Comparison of ENCODE assay signal across 8 cellular contexts in genomic region chr1:168137515-168137821, GRCh38. TPM values are rescaled to one million over a fixed set of nuclear protein-coding genes. Genes with fewer than 3 reads are reported as not detected.
DNase-seq lines count a peak whose midpoint lies in the region; TF ChIP-seq lines count a peak whose summit lies in the region.

No MANE protein-coding gene starts in this region.

- H3K4me1 ChIP-seq in BLaER1 treated with 17β-estradiol and CSF1 and Interleukin-3, amounts not matched to agents 10 nM and 100 nM: peaks cover 0 to 14% (median 10%) of the 10 kb centered on the region in 10 experiments; a peak in 14 of 20 replicates
- H3K4me1 ChIP-seq in neural progenitor cell: peaks cover 38% of the 10 kb centered on the region

- H3K4me3 ChIP-seq in BLaER1 treated with 17β-estradiol and CSF1 and Interleukin-3, amounts not matched to agents 10 nM and 100 nM: peak overlapping the region; percentile 34 to 80 (median 76); a peak in 17 of 20 replicates
- H3K4me3 ChIP-seq in epithelial cell of proximal tubule (ENCODE audit: low read depth, low read length) (peak overlapping the region; percentile 68), neural progenitor cell (peak overlapping the region; percentile 81)

- peaks cover 39% of the 10 kb centered on the region for H3K79me2 ChIP-seq in neural progenitor cell (ENCODE audit: low read depth)

- no peaks in the 10 kb centered on the region for H3K9me3 Mint-ChIP-seq in neural progenitor cell

- H3K36me3 ChIP-seq in BLaER1 treated with 17β-estradiol and CSF1 and Interleukin-3, amounts not matched to agents 10 nM and 100 nM: no peaks in the 10 kb centered on the region
- no peaks in the 10 kb centered on the region for H3K36me3 ChIP-seq in neural progenitor cell

- H3K27ac Mint-ChIP-seq in neural progenitor cell: peak overlapping the region; percentile 90

- H3K9me3 ChIP-seq in BLaER1 treated with 17β-estradiol and CSF1 and Interleukin-3, amounts not matched to agents 10 nM and 100 nM (replicated peaks in 1 of 11): no peaks in the 10 kb centered on the region
- no peaks in the 10 kb centered on the region for H3K9me3 ChIP-seq in neural progenitor cell (ENCODE audit: low read depth)

- peaks cover 46 to 65% (median 56%) of the 10 kb centered on the region in 11 experiments for H3K27me3 ChIP-seq in BLaER1 treated with 17β-estradiol and CSF1 and Interleukin-3, amounts not matched to agents 10 nM and 100 nM
- H3K27me3 ChIP-seq in neural progenitor cell: no peaks in the 10 kb centered on the region

- CTCF ChIA-PET in RWPE1 (lab: Yijun Ruan, JAX): interaction anchor here (0.5 to 0.8 kb wide), 2 partner anchors 45 to 116 kb away, joined by 8 to 9 read pairs; no protein-coding TSS in a partner anchor

- H3K4me1 Mint-ChIP-seq in neural progenitor cell: peaks cover 36% of the 10 kb centered on the region

- peaks cover 0 to 15% (median 0%) of the 10 kb centered on the region in 11 experiments; a peak in 5 of 22 replicates for H4K20me1 ChIP-seq in BLaER1 treated with 17β-estradiol and CSF1 and Interleukin-3, amounts not matched to agents 10 nM and 100 nM
- H4K20me1 ChIP-seq in neural progenitor cell (ENCODE audit: low read depth): peaks cover 25% of the 10 kb centered on the region

- POLR2A ChIA-PET in RWPE1 (lab: Yijun Ruan, JAX; ENCODE audit: low non-redundant PET): no interaction called here

- peaks cover 5% of the 10 kb centered on the region for H3K27me3 Mint-ChIP-seq in neural progenitor cell (ENCODE audit: insufficient read depth, low read depth)

- DNase-seq in RWPE1 (ENCODE audit: low spot score): no peak
- DNase-seq in epithelial cell of proximal tubule (ENCODE audit: low read depth): no peak
- no peak for DNase-seq in neural progenitor cell (ENCODE audit: low spot score)
- no peak for DNase-seq in GF-D8 (lab: John Stamatoyannopoulos, UW)
- no peak for DNase-seq in inferior parietal cortex (ENCODE audit: extremely low spot score)
- DNase-seq in HK-2 (ENCODE audit: unreplicated experiment): no peak
- DNase-seq in NCI-H146 treated with DMSO at 0.1 percent for 48 hours (lab: John Stamatoyannopoulos, UW; ENCODE audit: unreplicated experiment): no peak

- H3K9ac ChIP-seq in BLaER1 treated with 17β-estradiol and CSF1 and Interleukin-3, amounts not matched to agents 10 nM and 100 nM: peak overlapping the region in 6 of 11 experiments; percentile 15 to 50 (median 32); a peak in 3 of 22 replicates
- peak overlapping the region; percentile 59 for H3K9ac ChIP-seq in neural progenitor cell

- peaks cover 31% of the 10 kb centered on the region for H3F3A ChIP-seq in neural progenitor cell (ENCODE audit: low read depth)

- no peak overlapping the region for H3K27ac ChIP-seq in BLaER1 treated with 17β-estradiol and CSF1 and Interleukin-3, amounts not matched to agents 10 nM and 100 nM
- H3K27ac ChIP-seq in RWPE1: peak overlapping the region; percentile 88
- H3K27ac ChIP-seq in neural progenitor cell: peak overlapping the region; percentile 76

- H2AFZ ChIP-seq in neural progenitor cell (replicated peaks): peak overlapping the region; percentile 99

- TF ChIP-seq CTCF in RWPE1 (conservative IDR thresholded peaks at IDR 0.05; ENCODE audit: low read depth) (no peak), epithelial cell of proximal tubule (conservative IDR thresholded peaks at IDR 0.05; ENCODE audit: low read depth, low read length) (no peak), neural progenitor cell (IDR thresholded peaks at IDR 0.05) (no peak)

- H3K36me3 Mint-ChIP-seq in neural progenitor cell: peaks cover 10% of the 10 kb centered on the region

- H3K4me3 Mint-ChIP-seq in neural progenitor cell: peak overlapping the region; percentile 93

- H3K4me2 ChIP-seq in BLaER1 treated with 17β-estradiol and CSF1 and Interleukin-3, amounts not matched to agents 10 nM and 100 nM: peak overlapping the region; percentile 70 to 100 (median 90)
- H3K4me2 ChIP-seq in neural progenitor cell: peak overlapping the region; percentile 96

RNA-seq across cellular contexts. Expression of gene GPR161, which starts 0.7 kb away (rescaled TPM):
- total RNA-seq in epithelial cell of proximal tubule (9.6 and 11.4 TPM in 2 replicates), neural progenitor cell (ENCODE audit: low replicate concordance) (21.1 and 26.5 TPM in 2 replicates)

RNA-seq across cellular contexts. Expression of gene TIPRL, which starts 41.3 kb away (rescaled TPM):
- total RNA-seq in epithelial cell of proximal tubule: 23.8 and 27.5 TPM in 2 replicates
- total RNA-seq in neural progenitor cell (ENCODE audit: low replicate concordance): 28.1 and 52.9 TPM in 2 replicates

Comparison
In these comparisons a context has a peak if more than half of its experiments do, and no peak if none do; other contexts are left out.
1. H3K27ac ChIP-seq: peak in RWPE1 (single experiment) and neural progenitor cell (single experiment); none in BLaER1 treated with 17β-estradiol and CSF1 and Interleukin-3, amounts not matched to agents 10 nM and 100 nM (0 of 11).
2. Peak in every context shown above with its lines, with median percentiles within 50 percentile points of each other: H3K4me3 ChIP-seq.